In genomic region chr5:13566903-13567339, GRCh38 we compare ENCODE assay signal across 12 cellular contexts.
DNase-seq lines count a peak whose midpoint lies in the region; ATAC-seq, FAIRE-seq and TF ChIP-seq lines count a peak whose summit lies in the region.
"Had no signal": no experiment of that assay in that cellular context is flagged by ENCODE, and none has a peak within 500 bp of the region (broad histone marks: within the 10 kb centered on the region; RNA-seq: fewer than 3 reads in every experiment).

No MANE protein-coding gene starts in this region.

- DNase-seq in H4 (ENCODE audit: low spot score) (peak; percentile 21), PC-9 (peak; percentile 10 to 70), fibroblast of lung (ENCODE audit: low read depth in 2 of 2) (peak; percentile 0 to 86), kidney (no peak), ascending aorta (ENCODE audit: low spot score in 2 of 2) (no peak)
- no peak for DNase-seq in activated naive CD8-positive, alpha-beta T cell treated with anti-CD3 and anti-CD28 coated beads, Interleukin-2, amount 50 U/mL, for 24 hours
- DNase-seq: anterior cingulate cortex, sigmoid colon had no signal

- H3K27ac Mint-ChIP-seq in activated naive CD8-positive, alpha-beta T cell treated with anti-CD3 and anti-CD28 coated beads, Interleukin-2, amount 50 U/mL, for 24 hours = no peak overlapping the region
- H3K27ac Mint-ChIP-seq: memory B cell had no signal

- H4K20me1 ChIP-seq in PC-9 (ENCODE audit: insufficient read depth) (no peaks in the 10 kb centered on the region), fibroblast of lung (ENCODE audit: control insufficient read depth, extremely low read depth, insufficient read depth, low read length) (no peaks in the 10 kb centered on the region)

- H3K9me3 Mint-ChIP-seq in activated naive CD8-positive, alpha-beta T cell treated with anti-CD3 and anti-CD28 coated beads, Interleukin-2, amount 50 U/mL, for 24 hours = peaks cover 24% of the 10 kb centered on the region

- H3K4me3 ChIP-seq in PC-9 (no peak overlapping the region), fibroblast of lung (replicated peaks in 1 of 4; ENCODE audit: control extremely low read depth in 1 of 4, insufficient read depth in 1 of 4, low read depth in 3 of 4, low read length in 4 of 4) (no peak overlapping the region), skeletal muscle satellite cell (ENCODE audit: low read length) (peak overlapping the region; percentile 1), kidney (ENCODE audit: low read length in 2 of 2) (no peak overlapping the region), ascending aorta (no peak overlapping the region)
- H3K4me3 ChIP-seq: sigmoid colon had no signal

- no peaks in the 10 kb centered on the region for H3K9me2 ChIP-seq in PC-9 (ENCODE audit: insufficient read depth)

- H3K79me2 ChIP-seq in PC-9 (ENCODE audit: low read depth) (no peaks in the 10 kb centered on the region), fibroblast of lung (ENCODE audit: control insufficient read depth, insufficient read depth, low read length) (no peaks in the 10 kb centered on the region)

- POLR2A ChIA-PET in PC-9 (lab: Charles Lee; ENCODE audit: unreplicated experiment) = interaction anchor here (0.7 kb wide), 2 partner anchors 14 to 37 kb away, joined by 5 read pairs; no protein-coding TSS in a partner anchor

- peaks cover 7% of the 10 kb centered on the region; the same call in 1 of the 2 replicates for H3F3A ChIP-seq in PC-9 (ENCODE audit: insufficient read depth, low read depth)

- H3K36me3 ChIP-seq in PC-9 (ENCODE audit: low read depth) = no peaks in the 10 kb centered on the region
- no peaks in the 10 kb centered on the region for H3K36me3 ChIP-seq in fibroblast of lung (ENCODE audit: control insufficient read depth, insufficient read depth, low read length)
- no peaks in the 10 kb centered on the region for H3K36me3 ChIP-seq in skeletal muscle satellite cell (ENCODE audit: insufficient read depth, low read length)
- H3K36me3 ChIP-seq in kidney (ENCODE audit: control insufficient read depth in 1 of 2, insufficient read depth in 2 of 2, low read length in 2 of 2) = no peaks in the 10 kb centered on the region
- no peaks in the 10 kb centered on the region for H3K36me3 ChIP-seq in ascending aorta
- H3K36me3 ChIP-seq: sigmoid colon had no signal

- intact Hi-C loops in PC-9 (cut with micrococcal nuclease; ENCODE audit: unreplicated experiment) (no loop called here), kidney (cut with DNase I) (no loop called here), ascending aorta (cut with DNase I) (no loop called here)

- H3K9ac ChIP-seq in fibroblast of lung (ENCODE audit: insufficient read depth, low read length) (no peak overlapping the region), skeletal muscle satellite cell (ENCODE audit: low read depth, low read length) (peak overlapping the region; percentile 70), kidney (ENCODE audit: low read length in 2 of 2) (no peak overlapping the region)

- ATAC-seq in activated naive CD8-positive, alpha-beta T cell treated with anti-CD3 and anti-CD28 coated beads, Interleukin-2, amount 50 U/mL, for 24 hours = no peak
- ATAC-seq in HG03432 (IDR thresholded peaks at IDR 0.05; ENCODE audit: unreplicated experiment) = no peak

- no TSS peak for BruUV-seq in PC-9 (replicated peaks; lab: Mats Ljungman, UMichigan)

- FAIRE-seq in kidney (lab: Jason Lieb, UNC) = no peak
- FAIRE-seq: endothelial cell of umbilical vein had no signal

- H3K36me3 Mint-ChIP-seq in activated naive CD8-positive, alpha-beta T cell treated with anti-CD3 and anti-CD28 coated beads, Interleukin-2, amount 50 U/mL, for 24 hours (ENCODE audit: low read depth) = no peaks in the 10 kb centered on the region
- H3K36me3 Mint-ChIP-seq: memory B cell had no signal

- H2AFZ ChIP-seq in PC-9 = peak overlapping the region; percentile 47; the same call in 1 of the 2 replicates
- no peak overlapping the region for H2AFZ ChIP-seq in fibroblast of lung (ENCODE audit: low read length)

- no peaks in the 10 kb centered on the region for H3K27me3 Mint-ChIP-seq in activated naive CD8-positive, alpha-beta T cell treated with anti-CD3 and anti-CD28 coated beads, Interleukin-2, amount 50 U/mL, for 24 hours
- H3K27me3 Mint-ChIP-seq: memory B cell had no signal

- peaks cover 14% of the 10 kb centered on the region for H3K9me3 ChIP-seq in PC-9 (ENCODE audit: insufficient read depth, low read depth)
- H3K9me3 ChIP-seq in fibroblast of lung (ENCODE audit: control insufficient read depth, insufficient read depth, low read depth, low read length) = no peaks in the 10 kb centered on the region
- H3K9me3 ChIP-seq in skeletal muscle satellite cell (replicated peaks; ENCODE audit: low read length) = no peaks in the 10 kb centered on the region
- no peaks in the 10 kb centered on the region for H3K9me3 ChIP-seq in kidney (ENCODE audit: control insufficient read depth in 1 of 2, low read length in 2 of 2)
- H3K9me3 ChIP-seq in ascending aorta = no peaks in the 10 kb centered on the region

- peaks cover 27% of the 10 kb centered on the region for H3K4me1 ChIP-seq in PC-9 (replicated peaks; ENCODE audit: insufficient read depth)
- H3K4me1 ChIP-seq in fibroblast of lung (ENCODE audit: control insufficient read depth, extremely low read depth, insufficient read depth, low read length) = peaks cover 2% of the 10 kb centered on the region
- peaks cover 31% of the 10 kb centered on the region for H3K4me1 ChIP-seq in skeletal muscle satellite cell (ENCODE audit: control insufficient read depth, insufficient read depth, low read length)
- no peaks in the 10 kb centered on the region for H3K4me1 ChIP-seq in kidney (ENCODE audit: control insufficient read depth in 1 of 2, insufficient read depth in 1 of 2, low read depth in 1 of 2, low read length in 2 of 2)
- H3K4me1 ChIP-seq in ascending aorta = no peaks in the 10 kb centered on the region

- H3K27ac ChIP-seq in PC-9 (peak overlapping the region; percentile 87), fibroblast of lung (ENCODE audit: insufficient read depth, low read length) (peak overlapping the region; percentile 44), kidney (ENCODE audit: low read depth in 2 of 2, low read length in 2 of 2) (no peak overlapping the region), ascending aorta (no peak overlapping the region)
- H3K27ac ChIP-seq: sigmoid colon had no signal

- no peak overlapping the region for H3K4me3 Mint-ChIP-seq in activated naive CD8-positive, alpha-beta T cell treated with anti-CD3 and anti-CD28 coated beads, Interleukin-2, amount 50 U/mL, for 24 hours
- H3K4me3 Mint-ChIP-seq: memory B cell had no signal

- CTCF ChIA-PET in PC-9 (lab: Charles Lee) = no interaction called here

- no peaks in the 10 kb centered on the region for H3K4me1 Mint-ChIP-seq in activated naive CD8-positive, alpha-beta T cell treated with anti-CD3 and anti-CD28 coated beads, Interleukin-2, amount 50 U/mL, for 24 hours
- H3K4me1 Mint-ChIP-seq: memory B cell had no signal

- H3K27me3 ChIP-seq in PC-9 (ENCODE audit: insufficient read depth, low read depth) = no peaks in the 10 kb centered on the region
- H3K27me3 ChIP-seq in fibroblast of lung (ENCODE audit: control insufficient read depth, insufficient read depth, low read length) = no peaks in the 10 kb centered on the region
- no peaks in the 10 kb centered on the region for H3K27me3 ChIP-seq in skeletal muscle satellite cell (ENCODE audit: control insufficient read depth, insufficient read depth, low read length)
- no peaks in the 10 kb centered on the region for H3K27me3 ChIP-seq in ascending aorta
- H3K27me3 ChIP-seq: sigmoid colon had no signal

- H3K4me2 ChIP-seq in PC-9 (peak overlapping the region; percentile 13; the same call in 1 of the 2 replicates), fibroblast of lung (ENCODE audit: extremely low read depth, insufficient read depth, low read length) (peak overlapping the region; percentile 26), skeletal muscle satellite cell (ENCODE audit: low read length) (peak overlapping the region; percentile 34)

- TF ChIP-seq CTCF in PC-9 (conservative IDR thresholded peaks at IDR 0.05) (no peak), fibroblast of lung (conservative IDR thresholded peaks at IDR 0.05 in 1 of 2, IDR thresholded peaks at IDR 0.05 in 1 of 2; ENCODE audit: low read depth in 1 of 2, low read length in 2 of 2) (no peak), kidney (IDR thresholded peaks at IDR 0.05; ENCODE audit: borderline replicate concordance, extremely low read depth, insufficient read depth) (no peak), ascending aorta (IDR thresholded peaks at IDR 0.05) (no peak)

Comparison
In these comparisons a context has a peak if more than half of its experiments do, and no peak if none do; other contexts are left out.
1. DNase-seq: peak in H4 (single experiment), PC-9 (2 of 2) and fibroblast of lung (2 of 2); none in kidney (single experiment), activated naive CD8-positive, alpha-beta T cell treated with anti-CD3 and anti-CD28 coated beads, Interleukin-2, amount 50 U/mL, for 24 hours (single experiment) and ascending aorta (0 of 2).
2. H3K27ac ChIP-seq: peak in PC-9 (single experiment) and fibroblast of lung (single experiment); none in kidney (0 of 2) and ascending aorta (0 of 2).
3. Peak in every context shown above with its lines, with median percentiles within 50 percentile points of each other: H3K4me2 ChIP-seq.